8 cellular contexts compared by ENCODE assay signal in the genomic region with DNA sequence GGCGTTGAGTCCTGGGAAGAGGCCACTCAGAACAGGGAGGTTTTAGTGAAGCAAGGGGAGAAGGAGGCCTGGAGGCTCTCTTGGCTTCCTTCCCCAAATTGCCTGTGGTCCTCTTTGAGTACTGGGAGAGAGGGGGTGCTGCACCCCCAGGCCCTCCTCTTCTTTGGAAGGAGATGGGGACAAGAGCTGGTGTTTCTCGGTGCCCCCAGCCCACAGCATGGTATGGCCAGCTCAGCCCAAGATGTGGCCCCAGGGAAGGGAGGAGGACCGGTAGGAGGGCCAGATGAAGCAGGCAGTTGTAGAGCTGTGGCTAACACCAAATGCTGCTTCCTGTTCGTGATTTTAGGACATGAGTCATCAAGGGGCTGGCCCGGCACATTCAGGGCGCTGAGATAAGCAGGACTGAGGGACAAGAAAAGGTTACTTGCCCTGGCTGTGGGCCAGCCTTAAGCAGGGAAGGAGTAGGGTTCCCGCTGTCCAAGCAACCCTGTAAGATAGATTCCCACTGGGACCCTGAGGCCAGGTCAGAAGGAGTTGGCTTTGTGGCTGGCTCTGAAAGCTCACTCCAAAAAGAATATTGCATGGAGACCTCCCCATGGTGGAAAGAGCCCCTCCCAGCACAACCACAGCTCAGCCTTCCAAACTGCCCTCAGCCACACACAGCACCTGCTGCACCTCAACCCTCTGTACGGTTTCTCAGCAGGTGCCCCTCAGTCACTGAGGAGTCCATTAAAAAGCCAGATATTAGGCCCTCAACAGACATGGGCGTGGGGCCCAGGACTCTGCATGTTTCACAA. TPM values are rescaled to one million over a fixed set of nuclear protein-coding genes. Genes with fewer than 3 reads are reported as not detected.
A peak's percentile ranks its signal among the peaks of the same experiment; 100 is the strongest.
DNase-seq lines count a peak whose midpoint lies in the region; ATAC-seq and FAIRE-seq lines count a peak whose summit lies in the region.

No MANE protein-coding gene starts in this region.

- H3K9me3 ChIP-seq in trophoblast cell (ENCODE audit: insufficient read depth, low read depth, low read length) = no peaks in the 10 kb centered on the region

- H4K91ac ChIP-seq in trophoblast cell (ENCODE audit: low read depth, low read length) = peak overlapping the region; percentile 41

- WGBS in trophoblast cell (ENCODE audit: extremely low coverage, insufficient coverage, insufficient read length) = no CpG with 5 or more reads among the region's 9 CpGs

- peak overlapping the region; percentile 2 for H2BK5ac ChIP-seq in trophoblast cell (ENCODE audit: low read depth, low read length, poor library complexity)

- H2AK5ac ChIP-seq in trophoblast cell (ENCODE audit: low read length) = no peak overlapping the region

- no peak overlapping the region for H3K23ac ChIP-seq in trophoblast cell (ENCODE audit: low read length)

- H3K14ac ChIP-seq in trophoblast cell (ENCODE audit: low read length) = peak overlapping the region; percentile 10

- H3K4ac ChIP-seq in trophoblast cell (ENCODE audit: low read depth, low read length) = no peak overlapping the region

- no peak overlapping the region for H4K12ac ChIP-seq in trophoblast cell (ENCODE audit: low read depth, low read length)

- H3K18ac ChIP-seq in trophoblast cell (ENCODE audit: low read length) = no peak overlapping the region

- peaks cover 24% of the 10 kb centered on the region for H3K79me1 ChIP-seq in trophoblast cell (ENCODE audit: low read length)

- no peak overlapping the region for H3K4me2 ChIP-seq in trophoblast cell (ENCODE audit: low read length)

- H3K4me1 ChIP-seq in trophoblast cell (ENCODE audit: control insufficient read depth in 1 of 2, insufficient read depth in 2 of 2, low read length in 2 of 2) = peaks cover 18 to 27% of the 10 kb centered on the region in 2 experiments

- H3K79me2 ChIP-seq in trophoblast cell (ENCODE audit: control insufficient read depth, insufficient read depth, low read length, poor library complexity) = no peaks in the 10 kb centered on the region

- H3K9ac ChIP-seq in trophoblast cell (ENCODE audit: low read length) = no peak overlapping the region

- peak overlapping the region; percentile 9 for H2BK120ac ChIP-seq in trophoblast cell (ENCODE audit: insufficient read depth, low read length, poor library complexity)

- DNase-seq in NOMO-1 treated with dmso at 0.1 percent for 144 hours (lab: John Stamatoyannopoulos, UW; ENCODE audit: unreplicated experiment) (peak; percentile 84), fibroblast of peridontal ligament (ENCODE audit: extremely low read depth) (peak; percentile 81), trophoblast cell (peak; percentile 81 to 87), urothelium cell line (ENCODE audit: low spot score) (peak; percentile 92), NCI-H1694 (lab: John Stamatoyannopoulos, UW) (no peak)
- DNase-seq in activated T-cell treated with anti-CD3 and anti-CD28 coated beads, Interleukin-2, amount 50 U/mL, for 1 hour = peak; percentile 71

- no peaks in the 10 kb centered on the region for H3K27me3 ChIP-seq in trophoblast cell (ENCODE audit: insufficient read depth, low read length)

- no peak overlapping the region for H3K4me3 ChIP-seq in trophoblast cell (ENCODE audit: low read depth, low read length)

- peak overlapping the region; percentile 20 for H2BK12ac ChIP-seq in trophoblast cell (ENCODE audit: low read length)

- H2AFZ ChIP-seq in trophoblast cell (ENCODE audit: insufficient read depth, low read length, poor library complexity) = no peak overlapping the region

- no peaks in the 10 kb centered on the region for H3K36me3 ChIP-seq in trophoblast cell (ENCODE audit: control insufficient read depth in 1 of 2, insufficient read depth in 2 of 2, low read length in 2 of 2)

- H3K27ac ChIP-seq in trophoblast cell (ENCODE audit: low read depth, low read length) = no peak overlapping the region

- ATAC-seq in GM18511 (IDR thresholded peaks at IDR 0.05; ENCODE audit: unreplicated experiment) (peak; percentile 85), HG02852 (IDR thresholded peaks at IDR 0.05; ENCODE audit: unreplicated experiment) (peak; percentile 74)

- H4K8ac ChIP-seq in trophoblast cell (ENCODE audit: low read depth, low read length) = peak overlapping the region; percentile 3

- FAIRE-seq in urothelium cell line (lab: Jason Lieb, UNC) = peak; percentile 50

RNA-seq across cellular contexts. Expression of a gene that starts 4.9 kb away (rescaled TPM):
- 239 and 247 TPM in 2 replicates for polyA plus RNA-seq in trophoblast cell (2013)
